ENCODE assay signal across 10 cellular contexts in genomic region chr1:62906428-62906886, GRCh38.
A peak's percentile ranks its signal among the peaks of the same experiment; 100 is the strongest.
DNase-seq lines count a peak whose midpoint lies in the region; TF ChIP-seq lines count a peak whose summit lies in the region.
"Had no signal": no experiment of that assay in that cellular context is flagged by ENCODE, and none has a peak within 500 bp of the region (broad histone marks: within the 10 kb centered on the region; RNA-seq: fewer than 3 reads in every experiment).

No MANE protein-coding gene starts in this region.

- H3K27ac ChIP-seq in VCaP = peak overlapping the region; percentile 79
- H3K27ac ChIP-seq: thoracic aorta had no signal

- TF ChIP-seq CTCF in BE2C (IDR thresholded peaks at IDR 0.05; ENCODE audit: low read depth, low read length) (peak; percentile 45), GM12874 (IDR thresholded peaks at IDR 0.05; ENCODE audit: insufficient read depth, low read depth, low read length) (peak; percentile 38; the same call in 1 of the 2 replicates), VCaP (conservative IDR thresholded peaks at IDR 0.05) (peak; percentile 29)

- H3K4me1 Mint-ChIP-seq in activated T-helper 2 cell treated with anti-CD3 and anti-CD28 coated beads, Interferon-gamma antibody, Interleukin-2, Interleukin-4, amounts not matched to agents 10 μg/mL and 5 μg/mL and 100 μg/mL, durations not matched to agents 14 hours and 24 hours and 36 hours (ENCODE audit: low read depth) = peaks cover 7% of the 10 kb centered on the region

- no peaks in the 10 kb centered on the region for H3K27me3 ChIP-seq in BE2C

- H3K36me3 Mint-ChIP-seq in activated T-helper 2 cell treated with anti-CD3 and anti-CD28 coated beads, Interferon-gamma antibody, Interleukin-2, Interleukin-4, amounts not matched to agents 10 μg/mL and 5 μg/mL and 100 μg/mL, durations not matched to agents 14 hours and 24 hours and 36 hours (ENCODE audit: low read depth) = no peaks in the 10 kb centered on the region

- no peaks in the 10 kb centered on the region for H3K4me1 ChIP-seq in BE2C

- H3K9me3 ChIP-seq in BE2C = no peaks in the 10 kb centered on the region
- H3K9me3 ChIP-seq: thoracic aorta had no signal

- H3K27me3 Mint-ChIP-seq in activated T-helper 2 cell treated with anti-CD3 and anti-CD28 coated beads, Interferon-gamma antibody, Interleukin-2, Interleukin-4, amounts not matched to agents 10 μg/mL and 5 μg/mL and 100 μg/mL, durations not matched to agents 14 hours and 24 hours and 36 hours (ENCODE audit: low read depth) = peaks cover 9% of the 10 kb centered on the region

- H3K4me3 ChIP-seq in BE2C (ENCODE audit: low read depth, low read length) = no peak overlapping the region
- H3K4me3 ChIP-seq: thoracic aorta had no signal

- no peaks in the 10 kb centered on the region for H3K9me3 Mint-ChIP-seq in activated T-helper 2 cell treated with anti-CD3 and anti-CD28 coated beads, Interferon-gamma antibody, Interleukin-2, Interleukin-4, amounts not matched to agents 10 μg/mL and 5 μg/mL and 100 μg/mL, durations not matched to agents 14 hours and 24 hours and 36 hours

- H3K36me3 ChIP-seq in BE2C = no peaks in the 10 kb centered on the region
- H3K36me3 ChIP-seq: thoracic aorta had no signal

- DNase-seq in BE2C (no peak), iPS-NIHi11 (ENCODE audit: low spot score) (peak; percentile 51), C1 segment of cervical spinal cord (lab: John Stamatoyannopoulos, UW) (no peak), NCI-H187 (lab: John Stamatoyannopoulos, UW) (no peak)
- DNase-seq in NK-92 treated with Interleukin-12 subunit alpha and Interleukin-12 subunit beta, amount 100 ng/mL, for 24 hours (lab: John Stamatoyannopoulos, UW) = no peak
- DNase-seq in activated T-helper 2 cell treated with anti-CD3 and anti-CD28 coated beads, Interferon-gamma antibody, Interleukin-2, Interleukin-4, amounts not matched to agents 10 μg/mL and 5 μg/mL and 100 μg/mL, durations not matched to agents 14 hours and 24 hours and 36 hours (ENCODE audit: low spot score) = no peak
- DNase-seq: activated T-cell treated with anti-CD3 and anti-CD28 coated beads, Interleukin-2, amount 50 U/mL, for 1 hour had no signal

- H3K27ac Mint-ChIP-seq in activated T-helper 2 cell treated with anti-CD3 and anti-CD28 coated beads, Interferon-gamma antibody, Interleukin-2, Interleukin-4, amounts not matched to agents 10 μg/mL and 5 μg/mL and 100 μg/mL, durations not matched to agents 14 hours and 24 hours and 36 hours = no peak overlapping the region

- no peak overlapping the region for H3K4me3 Mint-ChIP-seq in activated T-helper 2 cell treated with anti-CD3 and anti-CD28 coated beads, Interferon-gamma antibody, Interleukin-2, Interleukin-4, amounts not matched to agents 10 μg/mL and 5 μg/mL and 100 μg/mL, durations not matched to agents 14 hours and 24 hours and 36 hours (ENCODE audit: low read depth)

- intact Hi-C loops in activated T-helper 2 cell treated with anti-CD3 and anti-CD28 coated beads, Interferon-gamma antibody, Interleukin-2, Interleukin-4, amounts not matched to agents 10 μg/mL and 5 μg/mL and 100 μg/mL, durations not matched to agents 14 hours and 24 hours and 36 hours (cut with micrococcal nuclease) = loop anchor here (10.0 kb wide), 1 partner anchor 1422 kb away; no protein-coding TSS in a partner anchor
